In genomic region chr4:31220921-31221320, GRCh38 we compare ENCODE assay signal across 30 cellular contexts.
"Had no signal": no experiment of that assay in that cellular context is flagged by ENCODE, and none has a peak within 500 bp of the region (broad histone marks: within the 10 kb centered on the region; RNA-seq: fewer than 3 reads in every experiment).

No MANE protein-coding gene starts in this region.

- DNase-seq: activated effector memory CD4-positive, alpha-beta T cell treated with anti-CD3 and anti-CD28 coated beads, Interleukin-2, amount 50 U/mL, for 16 hours; activated effector memory CD4-positive, alpha-beta T cell treated with Interleukin-2 at 50 U/mL for 16 hours; activated gamma-delta T cell; activated gamma-delta T cell treated with Interleukin-2 at 50 U/mL for 16 hours; activated naive CD4-positive, alpha-beta T cell; activated naive CD4-positive, alpha-beta T cell treated with anti-CD3 and anti-CD28 coated beads for 36 hours; activated naive CD4-positive, alpha-beta T cell treated with anti-CD3 and anti-CD28 coated beads, Interleukin-2, amount 10 ng/mL, durations not matched to agents 7 days and 5 days; activated naive CD4-positive, alpha-beta T cell treated with anti-CD3 and anti-CD28 coated beads, Interleukin-2, amount 50 U/mL, for 16 hours; activated naive CD4-positive, alpha-beta T cell treated with Interleukin-2 at 50 U/mL for 16 hours; activated naive CD8-positive, alpha-beta T cell treated with anti-CD3 and anti-CD28 coated beads for 36 hours; activated naive CD8-positive, alpha-beta T cell treated with anti-CD3 and anti-CD28 coated beads, Interleukin-2, amount 10 ng/mL, durations not matched to agents 7 days and 5 days; activated naive CD8-positive, alpha-beta T cell treated with anti-CD3 and anti-CD28 coated beads, Interleukin-2, amount 50 U/mL, for 24 hours; activated T-cell treated with anti-CD3 and anti-CD28 coated beads, Interleukin-2, amount 50 U/mL, for 4 hours; activated T-cell treated with anti-CD3 and anti-CD28 coated beads, Interleukin-2, amount 50 U/mL, for 48 hours; activated T-cell treated with anti-CD3 and anti-CD28 coated beads, Interleukin-2, amount 50 U/mL, for 72 hours; adrenal gland; amniotic stem cell; amygdala; anterior cingulate cortex; aorta; body of pancreas; brain microvascular endothelial cell; caudate nucleus; central memory CD4-positive, alpha-beta T cell; cerebellar nuclear complex had no signal

- H3K4me1 ChIP-seq: adrenal gland, ascending aorta, body of pancreas, breast epithelium had no signal

- ATAC-seq: activated naive CD4-positive, alpha-beta T cell treated with anti-CD3 and anti-CD28 coated beads, Interleukin-2, amount 50 U/mL, for 72 hours; activated naive CD8-positive, alpha-beta T cell treated with anti-CD3 and anti-CD28 coated beads, Interleukin-2, amount 50 U/mL, for 24 hours; activated T-cell treated with anti-CD3 and anti-CD28 coated beads, Interleukin-2, amount 50 U/mL, for 4 hours; activated T-cell treated with anti-CD3 and anti-CD28 coated beads, Interleukin-2, amount 50 U/mL, for 72 hours; activated T-helper 17 cell treated with anti-CD3 and anti-CD28 coated beads, Interleukin-2, amount 50 U/mL, for 72 hours; body of pancreas had no signal

- H3K27ac ChIP-seq: adrenal gland, ascending aorta, body of pancreas, brain microvascular endothelial cell, breast epithelium, cardiac muscle cell had no signal

- H3K27me3 ChIP-seq: adrenal gland, ascending aorta, body of pancreas, brain microvascular endothelial cell, breast epithelium, cardiac muscle cell had no signal

- H3K4me3 ChIP-seq: adrenal gland, ascending aorta, body of pancreas, breast epithelium, cardiac muscle cell had no signal

- H3K9me3 ChIP-seq: adrenal gland, ascending aorta, body of pancreas, breast epithelium had no signal

- H3K36me3 ChIP-seq: adrenal gland, ascending aorta, brain microvascular endothelial cell, breast epithelium, cardiac muscle cell had no signal
